ENCODE assay signal across 1 cellular context in genomic region chr17:45431531-45432404, GRCh38.
TF ChIP-seq lines count a peak whose summit lies in the region.

No MANE protein-coding gene starts in this region.

TF ChIP-seq in SK-N-SH treated with all-trans-retinoic acid at 6 μM for 48 hours, 23 proteins besides CTCF, POLR2A, EP300 and RAD21 (continued from another document):
- TF ChIP-seq POU6F1 (CRISPR knock-in tag; IDR thresholded peaks at IDR 0.05; ENCODE audit: borderline replicate concordance, low read depth) (no peak), ZNF565 (CRISPR knock-in tag; conservative IDR thresholded peaks at IDR 0.05; ENCODE audit: low read depth) (no peak)
